1 cellular context compared by ENCODE assay signal in the genomic region with DNA sequence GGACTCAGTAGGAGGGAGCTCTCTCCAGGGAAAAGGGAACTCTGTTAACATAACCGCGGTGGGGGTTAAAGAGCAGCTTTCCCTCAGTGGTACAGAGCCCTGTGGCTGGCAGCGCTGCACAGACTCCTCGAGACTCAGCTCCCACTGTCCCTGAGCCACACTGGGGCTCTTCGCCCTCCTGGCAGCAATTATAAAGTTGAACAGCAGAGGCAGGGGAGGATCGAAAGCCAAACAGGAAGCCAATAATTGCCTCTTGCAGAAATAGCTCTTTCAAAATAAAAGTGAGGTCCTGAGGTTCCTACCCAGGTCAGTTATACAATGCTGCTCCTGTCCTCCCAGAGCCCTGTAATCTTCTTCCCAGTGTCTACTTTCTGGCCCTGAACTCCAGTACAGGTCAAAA.
TF ChIP-seq lines count a peak whose summit lies in the region.

No MANE protein-coding gene starts in this region.

TF ChIP-seq in SK-N-SH, 30 proteins besides CTCF, POLR2A, EP300 and RAD21 (continued from another document):
- TF ChIP-seq MAX (IDR thresholded peaks at IDR 0.05; ENCODE audit: low read depth) (no peak), NFIC (IDR thresholded peaks at IDR 0.05; ENCODE audit: borderline replicate concordance) (no peak), TAF1 (IDR thresholded peaks at IDR 0.05; ENCODE audit: borderline replicate concordance, low read depth, low read length) (no peak), TEAD4 (IDR thresholded peaks at IDR 0.05; ENCODE audit: borderline replicate concordance, insufficient read depth) (no peak), ELF1 (IDR thresholded peaks at IDR 0.05) (no peak), EZH2phosphoT487 (IDR thresholded peaks at IDR 0.05; ENCODE audit: borderline replicate concordance, low read depth) (no peak), MXI1 (IDR thresholded peaks at IDR 0.05; ENCODE audit: low read depth, low read length) (no peak), JUND (IDR thresholded peaks at IDR 0.05) (no peak), CHD2 (IDR thresholded peaks at IDR 0.05; ENCODE audit: low read length, partially characterized antibody) (no peak), POLR2AphosphoS5 (IDR thresholded peaks at IDR 0.05; ENCODE audit: low read depth, low read length) (no peak)
- TF ChIP-seq, protein P1, sequence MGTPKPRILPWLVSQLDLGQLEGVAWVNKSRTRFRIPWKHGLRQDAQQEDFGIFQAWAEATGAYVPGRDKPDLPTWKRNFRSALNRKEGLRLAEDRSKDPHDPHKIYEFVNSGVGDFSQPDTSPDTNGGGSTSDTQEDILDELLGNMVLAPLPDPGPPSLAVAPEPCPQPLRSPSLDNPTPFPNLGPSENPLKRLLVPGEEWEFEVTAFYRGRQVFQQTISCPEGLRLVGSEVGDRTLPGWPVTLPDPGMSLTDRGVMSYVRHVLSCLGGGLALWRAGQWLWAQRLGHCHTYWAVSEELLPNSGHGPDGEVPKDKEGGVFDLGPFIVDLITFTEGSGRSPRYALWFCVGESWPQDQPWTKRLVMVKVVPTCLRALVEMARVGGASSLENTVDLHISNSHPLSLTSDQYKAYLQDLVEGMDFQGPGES (IDR thresholded peaks at IDR 0.05; ENCODE audit: low read depth, low read length): no peak
TF ChIP-seq in SK-N-SH: peak in this region for 0.
